28 cellular contexts compared by ENCODE assay signal in genomic region chr5:2263763-2264162, GRCh38.
"Had no signal": no experiment of that assay in that cellular context is flagged by ENCODE, and none has a peak within 500 bp of the region (broad histone marks: within the 10 kb centered on the region; RNA-seq: fewer than 3 reads in every experiment).

No MANE protein-coding gene starts in this region.

- H3K4me3 ChIP-seq: left lung, lower lobe of right lung, ovary, right atrium auricular region, right lobe of liver, skin epidermis, stomach, testis, thyroid gland, transverse colon, upper lobe of left lung had no signal

- H3K9me3 Mint-ChIP-seq: mesothelial cell of epicardium; natural killer cell treated with Interleukin-12 subunit alpha and Interleukin-12 subunit beta and Interleukin-15 and Interleukin-18, amount 100 ng/mL, for 72 hours had no signal

- H3K9me3 ChIP-seq: left lung, lower lobe of right lung, neutrophil, ovary, right atrium auricular region, right lobe of liver, stomach, testis, thyroid gland, transverse colon, upper lobe of left lung had no signal

- H3K4me1 Mint-ChIP-seq: mesothelial cell of epicardium; naive B cell; stimulated activated naive B cell treated with anti-CD40 and anti-IgM and Interleukin-4, amounts not matched to agents 10 μg/mL and 1 μg/mL and 100 μg/mL, for 72 hours had no signal

- H3K4me1 ChIP-seq: left lung, lower lobe of right lung, right atrium auricular region, right lobe of liver, stomach, testis, thyroid gland, transverse colon, upper lobe of left lung had no signal

- H3K27ac ChIP-seq: left lung, lower lobe of right lung, neutrophil, ovary, right atrium auricular region, right lobe of liver, skin epidermis, stomach, testis, thyroid gland, transverse colon, upper lobe of left lung had no signal

- ATAC-seq: left colon; left lung; lower lobe of right lung; natural killer cell treated with Interleukin-12 subunit alpha and Interleukin-12 subunit beta and Interleukin-15 and Interleukin-18, amount 100 ng/mL, for 72 hours; right lobe of liver; stimulated activated naive B cell treated with anti-CD40 and anti-IgM and Interleukin-4, amounts not matched to agents 10 μg/mL and 1 μg/mL and 100 μg/mL, for 72 hours; stimulated activated naive CD8-positive, alpha-beta T cell treated with anti-CD3 and anti-CD28 coated beads, Interleukin-15, Interleukin-2, amounts not matched to agents 100 U/mL and 50 U/mL, for 24 hours had no signal

- H3K27ac Mint-ChIP-seq: mesothelial cell of epicardium; naive B cell; natural killer cell treated with Interleukin-12 subunit alpha and Interleukin-12 subunit beta and Interleukin-15 and Interleukin-18, amount 100 ng/mL, for 72 hours; progenitor cell of endocrine pancreas; stimulated activated naive B cell treated with anti-CD40 and anti-IgM and Interleukin-4, amounts not matched to agents 10 μg/mL and 1 μg/mL and 100 μg/mL, for 72 hours had no signal

- H3K4me3 Mint-ChIP-seq: mesothelial cell of epicardium; naive B cell; natural killer cell treated with Interleukin-12 subunit alpha and Interleukin-12 subunit beta and Interleukin-15 and Interleukin-18, amount 100 ng/mL, for 72 hours; stimulated activated naive B cell treated with anti-CD40 and anti-IgM and Interleukin-4, amounts not matched to agents 10 μg/mL and 1 μg/mL and 100 μg/mL, for 72 hours had no signal

- DNase-seq: hippocampal formation; kidney; left colon; left lung; lower lobe of right lung; mammary epithelial cell; mesenchymal stem cell; naive B cell; occipital lobe; ovary; stimulated activated CD4-positive, alpha-beta T cell treated with anti-CD3 and anti-CD28 coated beads, Interleukin-12 subunit alpha, Interleukin-12 subunit beta, amount 100 ng/mL, for 4 hours; stimulated activated CD4-positive, alpha-beta T cell treated with anti-CD3 and anti-CD28 coated beads, Interleukin-15, amount 100 ng/mL, for 24 hours; stimulated activated CD4-positive, alpha-beta T cell treated with anti-CD3 and anti-CD28 coated beads, Interleukin-2, amount 100 ng/mL, for 24 hours; stimulated activated CD4-positive, alpha-beta T cell treated with anti-CD3 and anti-CD28 coated beads, Interleukin-4, amount 100 ng/mL, for 1 hour; stimulated activated naive B cell treated with anti-CD40 and anti-IgM and Interleukin-4, amounts not matched to agents 10 μg/mL and 1 μg/mL and 100 μg/mL, for 72 hours; stimulated activated naive CD8-positive, alpha-beta T cell treated with anti-CD3 and anti-CD28 coated beads, Interleukin-15, Interleukin-2, amounts not matched to agents 100 U/mL and 50 U/mL, for 24 hours; stomach; testis; thyroid gland; transverse colon; upper lobe of left lung had no signal

- H3K27me3 ChIP-seq: left lung, neutrophil, ovary, right atrium auricular region, right lobe of liver, testis, thyroid gland, transverse colon, upper lobe of left lung had no signal

- H3K36me3 Mint-ChIP-seq: mesothelial cell of epicardium; naive B cell; natural killer cell treated with Interleukin-12 subunit alpha and Interleukin-12 subunit beta and Interleukin-15 and Interleukin-18, amount 100 ng/mL, for 72 hours; stimulated activated naive B cell treated with anti-CD40 and anti-IgM and Interleukin-4, amounts not matched to agents 10 μg/mL and 1 μg/mL and 100 μg/mL, for 72 hours had no signal

- H3K27me3 Mint-ChIP-seq: naive B cell; stimulated activated naive B cell treated with anti-CD40 and anti-IgM and Interleukin-4, amounts not matched to agents 10 μg/mL and 1 μg/mL and 100 μg/mL, for 72 hours had no signal

- H3K36me3 ChIP-seq: left lung, lower lobe of right lung, neutrophil, ovary, right atrium auricular region, right lobe of liver, stomach, thyroid gland, transverse colon, upper lobe of left lung had no signal
